22 cellular contexts compared by ENCODE assay signal in genomic region chr14:94101748-94102147, GRCh38. TPM values are rescaled to one million over a fixed set of nuclear protein-coding genes. Genes with fewer than 3 reads are reported as not detected.
DNase-seq lines count a peak whose midpoint lies in the region; ATAC-seq and TF ChIP-seq lines count a peak whose summit lies in the region.
"Had no signal": no experiment of that assay in that cellular context is flagged by ENCODE, and none has a peak within 500 bp of the region (broad histone marks: within the 10 kb centered on the region; RNA-seq: fewer than 3 reads in every experiment).

No MANE protein-coding gene starts in this region.

- no peak overlapping the region for H3K4me3 Mint-ChIP-seq in neural crest cell
- H3K4me3 Mint-ChIP-seq: CD4-positive, alpha-beta memory T cell had no signal

- no peaks in the 10 kb centered on the region for H3K27me3 ChIP-seq in vagina
- H3K27me3 ChIP-seq: BLaER1 treated with 17β-estradiol and CSF1 and Interleukin-3, amounts not matched to agents 10 nM and 100 nM; SJSA1 had no signal

- TF ChIP-seq POLR2A in vagina (IDR thresholded peaks at IDR 0.05) = no peak

- no peaks in the 10 kb centered on the region for H3K27me3 Mint-ChIP-seq in neural crest cell (ENCODE audit: low read depth)
- H3K27me3 Mint-ChIP-seq: CD4-positive, alpha-beta memory T cell had no signal

- H3K9me3 Mint-ChIP-seq in neural crest cell = no peaks in the 10 kb centered on the region
- H3K9me3 Mint-ChIP-seq: CD4-positive, alpha-beta memory T cell had no signal

- H3K27ac ChIP-seq in vagina = peak overlapping the region; percentile 49
- H3K27ac ChIP-seq: 22Rv1; BLaER1 treated with 17β-estradiol and CSF1 and Interleukin-3, amounts not matched to agents 10 nM and 100 nM; SJSA1 had no signal

- H3K36me3 Mint-ChIP-seq in neural crest cell (ENCODE audit: low read depth) = peaks cover 9% of the 10 kb centered on the region
- H3K36me3 Mint-ChIP-seq: CD4-positive, alpha-beta memory T cell had no signal

- H3K4me3 ChIP-seq in vagina = no peak overlapping the region
- H3K4me3 ChIP-seq: BLaER1 treated with 17β-estradiol and CSF1 and Interleukin-3, amounts not matched to agents 10 nM and 100 nM; SJSA1 had no signal

- H3K9me3 ChIP-seq in vagina = no peaks in the 10 kb centered on the region
- H3K9me3 ChIP-seq: BLaER1 treated with 17β-estradiol and CSF1 and Interleukin-3, amounts not matched to agents 10 nM and 100 nM; Caco-2; SJSA1 had no signal

- ATAC-seq in Right ventricle myocardium superior (ENCODE audit: poor library complexity) (peak; percentile 36), Right ventricle myocardium inferior (no peak), GM21528 (IDR thresholded peaks at IDR 0.05; ENCODE audit: low FRiP score, unreplicated experiment) (no peak)

- peak overlapping the region; percentile 27 for H3K27ac Mint-ChIP-seq in neural crest cell (ENCODE audit: unreplicated experiment)
- H3K27ac Mint-ChIP-seq: CD4-positive, alpha-beta memory T cell had no signal

- TF ChIP-seq CTCF in neural crest cell (conservative IDR thresholded peaks at IDR 0.05) (no peak), vagina (IDR thresholded peaks at IDR 0.05) (no peak)

- intact Hi-C loops in Right ventricle myocardium superior (cut with DNase I) (no loop called here), Right ventricle myocardium inferior (cut with DNase I) (no loop called here), vagina (cut with DNase I) (no loop called here)

- no peaks in the 10 kb centered on the region for H3K36me3 ChIP-seq in vagina

- DNase-seq in Right ventricle myocardium superior (no peak), Right ventricle myocardium inferior (ENCODE audit: missing footprints) (no peak), cerebellum (ENCODE audit: low spot score) (peak; percentile 86), neural crest cell (ENCODE audit: low read depth, low spot score) (no peak), vagina (ENCODE audit: extremely low spot score in 2 of 2) (no peak), SIG-M5 (lab: John Stamatoyannopoulos, UW) (no peak), DMS53 (lab: John Stamatoyannopoulos, UW) (no peak)
- DNase-seq: ACHN; Caco-2; CD4-positive, alpha-beta memory T cell; GDM1; H7; Karpas-422; NCI-H1694; NCI-H2081; NCI-H2171 treated with DMSO at 0.1 percent for 48 hours; NCI-H524 treated with DMSO at 0.1 percent for 48 hours; NCI-H82 had no signal

- H3K4me1 ChIP-seq in vagina = peaks cover 19% of the 10 kb centered on the region
- H3K4me1 ChIP-seq: Caco-2 had no signal

- no peaks in the 10 kb centered on the region for H3K4me1 Mint-ChIP-seq in neural crest cell
- H3K4me1 Mint-ChIP-seq: CD4-positive, alpha-beta memory T cell had no signal

RNA-seq across cellular contexts. Expression of gene IFI27, which starts 8.8 kb away (rescaled TPM):
- total RNA-seq in Right ventricle myocardium superior = 132 TPM
- 164 TPM for total RNA-seq in Right ventricle myocardium inferior
- 5.6 TPM for total RNA-seq in cerebellum
- 8.1 and 9.5 TPM in 2 replicates for total RNA-seq in neural crest cell
- 209 TPM for total RNA-seq in vagina

RNA-seq across cellular contexts. Expression of gene IFI27L1, which starts 20.6 kb away (rescaled TPM):
- 11.6 TPM for total RNA-seq in Right ventricle myocardium superior
- 10.7 TPM for total RNA-seq in Right ventricle myocardium inferior
- 16.6 TPM for total RNA-seq in cerebellum
- total RNA-seq in neural crest cell = 36.3 and 39.7 TPM in 2 replicates
- total RNA-seq in vagina = 18.9 TPM

RNA-seq across cellular contexts. Expression of gene DDX24, which starts 20.7 kb away (rescaled TPM):
- 181 TPM for total RNA-seq in Right ventricle myocardium superior
- total RNA-seq in Right ventricle myocardium inferior = 187 TPM
- 59.0 TPM for total RNA-seq in cerebellum
- 168 and 177 TPM in 2 replicates for total RNA-seq in neural crest cell
- total RNA-seq in vagina = 109 TPM

RNA-seq across cellular contexts. Expression of gene IFI27L2, which starts 27.7 kb away (rescaled TPM):
- total RNA-seq in Right ventricle myocardium superior = 50.1 TPM
- 52.4 TPM for total RNA-seq in Right ventricle myocardium inferior
- 11.5 TPM for total RNA-seq in cerebellum
- total RNA-seq in neural crest cell = 25.3 and 30.4 TPM in 2 replicates
- 171 TPM for total RNA-seq in vagina

Comparison
In these comparisons a context has a peak if more than half of its experiments do, and no peak if none do; other contexts are left out.
1. RNA of gene IFI27, which starts 8.8 kb away (total RNA-seq): 209 TPM in vagina (single experiment), 164 TPM in Right ventricle myocardium inferior (single experiment) and 132 TPM in Right ventricle myocardium superior (single experiment); 8.1 to 9.5 TPM in neural crest cell and 5.6 TPM in cerebellum (single experiment); every median in the first group is over 10 times any median in the second.